ENCODE assay signal across 8 cellular contexts in genomic region chr11:71372693-71373657, GRCh38.
DNase-seq lines count a peak whose midpoint lies in the region; ATAC-seq and TF ChIP-seq lines count a peak whose summit lies in the region.

No MANE protein-coding gene starts in this region.

- H2AFZ ChIP-seq in mesenchymal stem cell (ENCODE audit: low read depth, low read length): no peak overlapping the region

- H3K27ac ChIP-seq in C4-2B: no peak overlapping the region
- no peak overlapping the region for H3K27ac ChIP-seq in mesenchymal stem cell (ENCODE audit: low read length, poor library complexity, severe bottlenecking)
- H3K27ac ChIP-seq in Peyer's patch: no peak overlapping the region
- H3K27ac ChIP-seq in gastrocnemius medialis: no peak overlapping the region

- no peak overlapping the region for H3K9ac ChIP-seq in mesenchymal stem cell (ENCODE audit: low read length)

- no peaks in the 10 kb centered on the region for H3K4me1 Mint-ChIP-seq in HFFc6 (ENCODE audit: low read depth)

- H2AK5ac ChIP-seq in mesenchymal stem cell (ENCODE audit: low read length, severe bottlenecking): no peak overlapping the region

- H2BK12ac ChIP-seq in mesenchymal stem cell (ENCODE audit: low read length in 2 of 2): no peak overlapping the region

- no peak overlapping the region for H2BK5ac ChIP-seq in mesenchymal stem cell (ENCODE audit: low read depth, low read length, poor library complexity, severe bottlenecking)

- H3K9me3 Mint-ChIP-seq in HFFc6: peaks cover 5% of the 10 kb centered on the region; the same call in 1 of the 2 replicates

- H3K4ac ChIP-seq in mesenchymal stem cell (ENCODE audit: low read depth in 1 of 2, low read length in 2 of 2): no peak overlapping the region

- H3K4me2 ChIP-seq in mesenchymal stem cell (ENCODE audit: low read length, poor library complexity, severe bottlenecking): no peak overlapping the region

- H3K36me3 ChIP-seq in mesenchymal stem cell (ENCODE audit: control insufficient read depth in 1 of 2, insufficient read depth in 2 of 2, low read depth in 1 of 2, low read length in 2 of 2) (no peaks in the 10 kb centered on the region), Peyer's patch (no peaks in the 10 kb centered on the region), gastrocnemius medialis (no peaks in the 10 kb centered on the region)

- no peak overlapping the region for H4K91ac ChIP-seq in mesenchymal stem cell (ENCODE audit: low read length)

- H3K79me1 ChIP-seq in mesenchymal stem cell (replicated peaks; ENCODE audit: low read length, poor library complexity, severe bottlenecking): no peaks in the 10 kb centered on the region

- H3K4me3 ChIP-seq in mesenchymal stem cell (ENCODE audit: insufficient read depth in 1 of 2, low read depth in 1 of 2, low read length in 2 of 2) (no peak overlapping the region), Peyer's patch (no peak overlapping the region), gastrocnemius medialis (no peak overlapping the region)

- H3K18ac ChIP-seq in mesenchymal stem cell (ENCODE audit: low read depth in 1 of 2, low read length in 2 of 2): no peak overlapping the region

- peaks cover 37 to 83% of the 10 kb centered on the region in 2 experiments for H3K27me3 ChIP-seq in mesenchymal stem cell (ENCODE audit: control insufficient read depth in 1 of 2, insufficient read depth in 1 of 2, low read length in 2 of 2)
- H3K27me3 ChIP-seq in Peyer's patch: no peaks in the 10 kb centered on the region
- H3K27me3 ChIP-seq in gastrocnemius medialis: peaks cover 0 to 3% (median 0%) of the 10 kb centered on the region in 3 donors

- H3K4me3 Mint-ChIP-seq in HFFc6: no peak overlapping the region

- no peak overlapping the region for H3K23ac ChIP-seq in mesenchymal stem cell (ENCODE audit: low read length in 2 of 2)

- WGBS in mesenchymal stem cell: 74% methylated on average over 9 of the region's 9 CpGs

- TF ChIP-seq CTCF in C4-2B (conservative IDR thresholded peaks at IDR 0.05) (peak; percentile 45), HFFc6 (IDR thresholded peaks at IDR 0.05) (peak; percentile 67), Peyer's patch (IDR thresholded peaks at IDR 0.05) (peak in 3 of 6 experiments; percentile 22 to 31 (median 23)), gastrocnemius medialis (IDR thresholded peaks at IDR 0.05 in 4 of 5, conservative IDR thresholded peaks at IDR 0.05 in 1 of 5) (no peak)

- H3K9me3 ChIP-seq in mesenchymal stem cell (ENCODE audit: control insufficient read depth, low read length) (no peaks in the 10 kb centered on the region), Peyer's patch (no peaks in the 10 kb centered on the region), gastrocnemius medialis (no peaks in the 10 kb centered on the region)

- no peak for TF ChIP-seq POLR2A in Peyer's patch (IDR thresholded peaks at IDR 0.05)
- TF ChIP-seq POLR2A in gastrocnemius medialis (IDR thresholded peaks at IDR 0.05): no peak

- H3K27ac Mint-ChIP-seq in HFFc6: no peak overlapping the region

- no peak overlapping the region for H2BK15ac ChIP-seq in mesenchymal stem cell (ENCODE audit: low read depth, poor library complexity, severe bottlenecking)

- H4K8ac ChIP-seq in mesenchymal stem cell (ENCODE audit: low read length): no peak overlapping the region

- intact Hi-C loops in gastrocnemius medialis (cut with DNase I; ENCODE audit: low total_unique reads): no loop called here

- H3K27me3 Mint-ChIP-seq in HFFc6 (ENCODE audit: insufficient read depth): peaks cover 7% of the 10 kb centered on the region; the same call in 1 of the 2 replicates

- ATAC-seq in gastrocnemius medialis: no peak

- in situ Hi-C loops in gastrocnemius medialis (cut with MboI; ENCODE audit: low sequenced_read_pairs in 4 of 4): no loop called here

- H2BK120ac ChIP-seq in mesenchymal stem cell (ENCODE audit: low read depth, low read length): no peak overlapping the region

- H3K14ac ChIP-seq in mesenchymal stem cell (ENCODE audit: low read length in 2 of 2): no peak overlapping the region

- no peaks in the 10 kb centered on the region for H3K36me3 Mint-ChIP-seq in HFFc6 (ENCODE audit: low read depth)

- H3K4me1 ChIP-seq in mesenchymal stem cell (ENCODE audit: control insufficient read depth, insufficient read depth, low read depth, low read length) (peaks cover 3% of the 10 kb centered on the region), Peyer's patch (peaks cover 0 to 4% (median 0%) of the 10 kb centered on the region in 4 donors), gastrocnemius medialis (no peaks in the 10 kb centered on the region)

- DNase-seq in HFFc6 (peak; percentile 32), astrocyte of the hippocampus (ENCODE audit: low read depth, low spot score) (peak; percentile 52), mesenchymal stem cell (peak; percentile 31), Peyer's patch (no peak), HUDEP-2 (lab: John Stamatoyannopoulos, UW; ENCODE audit: unreplicated experiment in 76 of 76) (no peak), gastrocnemius medialis (no peak)
- DNase-seq in stimulated activated naive CD4-positive, alpha-beta T cell (lab: John Stamatoyannopoulos, UW): no peak

Comparison
In these comparisons a context has a peak if more than half of its experiments do, and no peak if none do; other contexts are left out.
1. CTCF ChIP-seq: peak in C4-2B (single experiment) and HFFc6 (single experiment); none in gastrocnemius medialis (0 of 5).
2. DNase-seq: peak in HFFc6 (single experiment), astrocyte of the hippocampus (single experiment) and mesenchymal stem cell (single experiment); none in Peyer's patch (0 of 3), stimulated activated naive CD4-positive, alpha-beta T cell (0 of 6), HUDEP-2 (0 of 76) and gastrocnemius medialis (0 of 2).